20 cellular contexts compared by ENCODE assay signal in genomic region chr16:4641306-4641687, GRCh38. TPM values are rescaled to one million over a fixed set of nuclear protein-coding genes. Genes with fewer than 3 reads are reported as not detected.
A peak's percentile ranks its signal among the peaks of the same experiment; 100 is the strongest.
DNase-seq lines count a peak whose midpoint lies in the region; ATAC-seq and TF ChIP-seq lines count a peak whose summit lies in the region.
"Had no signal": no experiment of that assay in that cellular context is flagged by ENCODE, and none has a peak within 500 bp of the region (broad histone marks: within the 10 kb centered on the region; RNA-seq: fewer than 3 reads in every experiment).

No MANE protein-coding gene starts in this region.

- peaks cover 0 to 44% (median 7%) of the 10 kb centered on the region in 4 donors for H3K4me1 Mint-ChIP-seq in CD4-positive, CD25-positive, alpha-beta regulatory T cell
- H3K4me1 Mint-ChIP-seq in H9: peaks cover 4 to 5% of the 10 kb centered on the region in 2 experiments; a peak in 3 of 4 replicates
- H3K4me1 Mint-ChIP-seq in chondrocyte (ENCODE audit: low read depth): peaks cover 8% of the 10 kb centered on the region
- peaks cover 19% of the 10 kb centered on the region for H3K4me1 Mint-ChIP-seq in nephron progenitor cell

- H3K56ac ChIP-seq in H9 (ENCODE audit: insufficient read length, low read depth, low read length): no peak overlapping the region

- H3K18ac ChIP-seq in H9 (ENCODE audit: insufficient read length, low read depth, low read length): no peak overlapping the region

- no peaks in the 10 kb centered on the region for H3K23me2 ChIP-seq in H9 (ENCODE audit: insufficient read length, low read depth, low read length, poor library complexity, severe bottlenecking)

- H3K4me3 ChIP-seq in CD4-positive, CD25-positive, alpha-beta regulatory T cell (ENCODE audit: low read depth, low read length): no peak overlapping the region
- H3K4me3 ChIP-seq: coronary artery had no signal

- H3K36me3 ChIP-seq in CD4-positive, CD25-positive, alpha-beta regulatory T cell (ENCODE audit: control insufficient read depth, insufficient read depth, low read length): peaks cover 3% of the 10 kb centered on the region
- H3K36me3 ChIP-seq: brain microvascular endothelial cell had no signal

- H3K9me3 Mint-ChIP-seq in CD4-positive, CD25-positive, alpha-beta regulatory T cell: no peaks in the 10 kb centered on the region
- H3K9me3 Mint-ChIP-seq in H9: no peaks in the 10 kb centered on the region
- H3K9me3 Mint-ChIP-seq in chondrocyte (ENCODE audit: low read depth): no peaks in the 10 kb centered on the region
- H3K9me3 Mint-ChIP-seq in nephron progenitor cell: peaks cover 4% of the 10 kb centered on the region
- H3K9me3 Mint-ChIP-seq: neural crest cell had no signal

- TF ChIP-seq CTCF in H9 (conservative IDR thresholded peaks at IDR 0.05) (no peak), chondrocyte (IDR thresholded peaks at IDR 0.05) (no peak), nephron progenitor cell (IDR thresholded peaks at IDR 0.05) (no peak)

- peaks cover 3% of the 10 kb centered on the region for H3K4me1 ChIP-seq in CD4-positive, CD25-positive, alpha-beta regulatory T cell (ENCODE audit: control insufficient read depth, insufficient read depth, low read length, poor library complexity, severe bottlenecking)
- no peaks in the 10 kb centered on the region for H3K4me1 ChIP-seq in H9 (ENCODE audit: insufficient read depth, low read length)

- no peak overlapping the region for H3K23ac ChIP-seq in H9 (ENCODE audit: insufficient read length, low read depth, low read length)

- H2BK120ac ChIP-seq in H9 (ENCODE audit: low read depth, low read length, poor library complexity, severe bottlenecking): no peak overlapping the region

- H4K91ac ChIP-seq in H9 (ENCODE audit: insufficient read length, low read depth, low read length): no peak overlapping the region

- no peak for DNase-seq in CD4-positive, CD25-positive, alpha-beta regulatory T cell
- no peak for DNase-seq in H9
- no peak for DNase-seq in chondrocyte (ENCODE audit: low spot score)
- no peak for DNase-seq in nephron progenitor cell
- no peak for DNase-seq in C1 segment of cervical spinal cord (lab: John Stamatoyannopoulos, UW)
- DNase-seq in NCI-H82 (lab: John Stamatoyannopoulos, UW): no peak
- DNase-seq in NAMALWA (ENCODE audit: low spot score): no peak
- no peak for DNase-seq in stimulated activated CD4-positive, alpha-beta T cell treated with anti-CD3 and anti-CD28 coated beads, Interleukin-15, amount 100 ng/mL, for 24 hours
- DNase-seq: activated CD4-positive, CD25-positive, alpha-beta regulatory T cell treated with anti-CD3 and anti-CD28 coated beads, Interleukin-2, amount 50 U/mL, for 72 hours; activated CD8-positive, alpha-beta memory T cell treated with anti-CD3 and anti-CD28 coated beads for 24 hours; brain microvascular endothelial cell; MV-4-11; NCI-H187 treated with DMSO at 0.1 percent for 48 hours; NCI-H774; OCI-M1; posterior cingulate gyrus; Right ventricle myocardium superior had no signal

- no CpG with 5 or more reads among the region's 5 CpGs for WGBS in H9 (ENCODE audit: extremely low coverage, insufficient read length, low lambda C conversion rate)

- H3K4me2 ChIP-seq in H9 (ENCODE audit: insufficient read depth, insufficient read length, low read length): no peak overlapping the region

- H2BK12ac ChIP-seq in H9 (ENCODE audit: insufficient read length, low read depth, low read length): no peak overlapping the region

- peak overlapping the region in 2 of 3 donors; percentile 3 to 78 for H3K27ac Mint-ChIP-seq in CD4-positive, CD25-positive, alpha-beta regulatory T cell
- peak overlapping the region; percentile 21 to 91 (median 90); a peak in 4 of 7 replicates for H3K27ac Mint-ChIP-seq in H9
- H3K27ac Mint-ChIP-seq in chondrocyte (ENCODE audit: unreplicated experiment): peak overlapping the region; percentile 1
- peak overlapping the region; percentile 82 for H3K27ac Mint-ChIP-seq in nephron progenitor cell

- H3K27ac ChIP-seq in CD4-positive, CD25-positive, alpha-beta regulatory T cell (ENCODE audit: insufficient read depth, low read length, poor library complexity, severe bottlenecking): no peak overlapping the region
- no peak overlapping the region for H3K27ac ChIP-seq in H9 (ENCODE audit: insufficient read length, low read depth, low read length)
- H3K27ac ChIP-seq: brain microvascular endothelial cell, coronary artery had no signal

- no peaks in the 10 kb centered on the region for H3K9me3 ChIP-seq in CD4-positive, CD25-positive, alpha-beta regulatory T cell (ENCODE audit: control insufficient read depth in 2 of 2, low read length in 2 of 2)
- H3K9me3 ChIP-seq in H9 (ENCODE audit: control insufficient read depth, low read depth, low read length): no peaks in the 10 kb centered on the region

- no peak overlapping the region for H3K4ac ChIP-seq in H9 (ENCODE audit: low read depth, low read length)

- H4K5ac ChIP-seq in H9 (ENCODE audit: insufficient read length, low read depth, low read length): no peak overlapping the region

- no peak overlapping the region for H2BK15ac ChIP-seq in H9 (ENCODE audit: low read depth, low read length)

- no peak overlapping the region for H3T11ph ChIP-seq in H9 (ENCODE audit: low read length)

- H3K79me2 ChIP-seq in H9 (ENCODE audit: insufficient read depth, low read length): no peaks in the 10 kb centered on the region; the same call in 1 of the 2 replicates

- no peak overlapping the region for H2BK20ac ChIP-seq in H9 (ENCODE audit: low read depth, low read length, poor library complexity, severe bottlenecking)

- no peak overlapping the region for H4K8ac ChIP-seq in H9 (replicated peaks; ENCODE audit: insufficient read length, low read depth, low read length)

- H2AFZ ChIP-seq in H9 (ENCODE audit: low read length): no peak overlapping the region

- H2AK5ac ChIP-seq in H9 (ENCODE audit: insufficient read length, low read length): no peak overlapping the region

- H3K4me3 Mint-ChIP-seq in CD4-positive, CD25-positive, alpha-beta regulatory T cell: no peak overlapping the region
- H3K4me3 Mint-ChIP-seq in H9: no peak overlapping the region
- no peak overlapping the region for H3K4me3 Mint-ChIP-seq in chondrocyte (ENCODE audit: unreplicated experiment)
- H3K4me3 Mint-ChIP-seq in nephron progenitor cell: no peak overlapping the region
- H3K4me3 Mint-ChIP-seq: neural crest cell had no signal

- no peak for ATAC-seq in CD4-positive, CD25-positive, alpha-beta regulatory T cell (ENCODE audit: low read depth in 2 of 2)
- ATAC-seq: HCT116 had no signal

- H3K36me3 Mint-ChIP-seq in CD4-positive, CD25-positive, alpha-beta regulatory T cell: peaks cover 4% of the 10 kb centered on the region
- H3K36me3 Mint-ChIP-seq in H9 (ENCODE audit: insufficient read depth in 1 of 3, low read depth in 3 of 3): peaks cover 5 to 7% (median 6%) of the 10 kb centered on the region in 3 experiments; a peak in 4 of 7 replicates
- peaks cover 3% of the 10 kb centered on the region for H3K36me3 Mint-ChIP-seq in chondrocyte (ENCODE audit: low read depth)
- H3K36me3 Mint-ChIP-seq in nephron progenitor cell (ENCODE audit: low read depth): peaks cover 17% of the 10 kb centered on the region

- no peak overlapping the region for H3K14ac ChIP-seq in H9 (ENCODE audit: insufficient read depth, low read length)

- no peak overlapping the region for H2BK5ac ChIP-seq in H9 (ENCODE audit: insufficient read length, low read length)

- H3K27me3 ChIP-seq in CD4-positive, CD25-positive, alpha-beta regulatory T cell (ENCODE audit: control insufficient read depth, insufficient read depth, low read length): no peaks in the 10 kb centered on the region
- H3K27me3 ChIP-seq in H9 (ENCODE audit: insufficient read depth, low read length): no peaks in the 10 kb centered on the region
- H3K27me3 ChIP-seq: brain microvascular endothelial cell had no signal

- no peaks in the 10 kb centered on the region for H4K20me1 ChIP-seq in H9 (ENCODE audit: control insufficient read depth, insufficient read depth, insufficient read length)

- no peak overlapping the region for H3K9ac ChIP-seq in H9 (ENCODE audit: extremely low read depth, insufficient read length, low read length)

- no peaks in the 10 kb centered on the region for H3K27me3 Mint-ChIP-seq in CD4-positive, CD25-positive, alpha-beta regulatory T cell
- H3K27me3 Mint-ChIP-seq in H9 (ENCODE audit: low read depth) (no peaks in the 10 kb centered on the region), chondrocyte (ENCODE audit: low read depth) (no peaks in the 10 kb centered on the region), nephron progenitor cell (ENCODE audit: low read depth, poor library complexity) (no peaks in the 10 kb centered on the region)

- peaks cover 3% of the 10 kb centered on the region for H3K79me1 ChIP-seq in H9 (ENCODE audit: insufficient read depth, low read depth, low read length, poor library complexity, severe bottlenecking)

RNA-seq across cellular contexts. Expression of gene MGRN1, which starts 16.7 kb away (rescaled TPM):
- total RNA-seq in CD4-positive, CD25-positive, alpha-beta regulatory T cell: 78.2 TPM
- 1 to 10 TPM; 2.5 to 4.7 (median 4.4) TPM for polyA plus RNA-seq in CD4-positive, CD25-positive, alpha-beta regulatory T cell
- total RNA-seq in H9 (2021): 91.6 and 93.9 TPM in 2 replicates
- 81.9 to 88.4 TPM (median 83.4 TPM) in 3 replicates for total RNA-seq in chondrocyte

RNA-seq across cellular contexts. Expression of gene UBALD1, which starts 26.6 kb away (rescaled TPM):
- total RNA-seq in CD4-positive, CD25-positive, alpha-beta regulatory T cell: 53.7 TPM
- 1 to 10 TPM; 5.1 to 7.3 (median 5.4) TPM for polyA plus RNA-seq in CD4-positive, CD25-positive, alpha-beta regulatory T cell
- total RNA-seq in H9 (2021) (80.9 and 81.7 TPM in 2 replicates), chondrocyte (22.9 to 36.6 TPM (median 23.6 TPM) in 3 replicates)

RNA-seq across cellular contexts. Expression of gene NUDT16L1, which starts 52.1 kb away (rescaled TPM):
- total RNA-seq in CD4-positive, CD25-positive, alpha-beta regulatory T cell: 43.7 TPM
- 100 to 1,000 TPM in 1 of 4 donors, 10 to 100 TPM in 3; 77.8 to 110 (median 91.5) TPM for polyA plus RNA-seq in CD4-positive, CD25-positive, alpha-beta regulatory T cell
- total RNA-seq in H9 (2021) (49.4 and 50.0 TPM in 2 replicates), chondrocyte (20.4 to 27.4 TPM (median 22.9 TPM) in 3 replicates)

Comparison
In these comparisons a context has a peak if more than half of its experiments do, and no peak if none do; other contexts are left out.
1. H3K27ac Mint-ChIP-seq: peak in every context shown above with its lines; median percentile 90 in H9; 82 in nephron progenitor cell; 40 in CD4-positive, CD25-positive, alpha-beta regulatory T cell; 1 in chondrocyte.